In the genomic region with DNA sequence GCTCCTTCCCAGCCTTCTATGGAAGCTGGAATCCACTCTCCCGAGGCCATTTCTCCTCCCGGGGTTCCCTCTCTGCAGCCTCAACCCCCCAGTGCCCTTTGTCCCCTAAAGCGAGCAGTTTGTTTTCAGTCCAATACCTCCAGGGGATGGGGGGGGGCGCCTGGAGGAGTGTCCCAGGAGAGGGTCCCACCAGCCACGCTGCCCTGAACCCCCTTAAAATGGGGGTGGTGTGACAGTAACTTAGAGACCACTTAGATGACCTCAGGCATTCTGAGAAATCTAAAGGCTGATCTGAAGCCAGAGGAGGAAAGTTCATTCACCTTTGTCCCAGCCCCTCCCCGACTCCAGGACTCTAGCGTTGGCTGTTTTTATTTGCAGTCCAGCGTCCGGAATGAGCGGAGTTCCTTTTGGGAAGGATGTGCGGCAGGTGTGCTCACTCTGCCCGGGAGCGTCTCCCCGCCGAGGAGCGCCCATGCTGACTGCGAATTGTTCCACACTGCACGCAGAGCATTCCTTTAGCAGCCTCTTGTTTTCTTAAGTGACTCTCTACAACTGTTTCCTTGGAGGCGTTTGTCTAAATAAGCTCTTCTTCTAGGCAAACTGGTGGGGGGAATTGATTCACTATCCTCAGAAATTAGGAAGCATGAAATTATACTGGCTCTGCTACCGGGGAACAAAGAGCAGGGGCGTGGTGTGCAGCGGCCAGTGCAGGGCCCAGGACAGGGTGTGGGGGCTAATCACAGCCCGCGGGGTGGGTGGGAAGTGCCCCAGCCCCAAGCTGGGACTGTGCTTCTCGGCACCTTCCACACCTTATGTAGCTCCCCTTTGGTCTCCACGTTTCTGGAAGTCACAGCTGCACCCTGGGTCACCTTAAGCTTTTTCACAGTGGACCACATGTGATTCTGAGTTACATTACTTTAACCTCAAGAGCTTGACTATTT, we compare ENCODE assay signal across 10 cellular contexts. TPM values are rescaled to one million over a fixed set of nuclear protein-coding genes. Genes with fewer than 3 reads are reported as not detected.
A peak's percentile ranks its signal among the peaks of the same experiment; 100 is the strongest.
DNase-seq lines count a peak whose midpoint lies in the region; ATAC-seq and TF ChIP-seq lines count a peak whose summit lies in the region.
"Had no signal": no experiment of that assay in that cellular context is flagged by ENCODE, and none has a peak within 500 bp of the region (broad histone marks: within the 10 kb centered on the region; RNA-seq: fewer than 3 reads in every experiment).

No MANE protein-coding gene starts in this region.

- in situ Hi-C loops in Caki2 (cut with HindIII; ENCODE audit: low pct_unique_long_range_greater_than_20kb, low sequenced_read_pairs): no loop called here

- H3K9me3 ChIP-seq in heart left ventricle (no peaks in the 10 kb centered on the region), prostate gland (no peaks in the 10 kb centered on the region)

- no peaks in the 10 kb centered on the region for H3K36me3 ChIP-seq in heart left ventricle
- H3K36me3 ChIP-seq in prostate gland: no peaks in the 10 kb centered on the region

- ATAC-seq in heart left ventricle (peak in 3 of 4 donors; percentile 3 to 7 (median 4)), HG03439 (IDR thresholded peaks at IDR 0.05; ENCODE audit: unreplicated experiment) (no peak), GM18867 (IDR thresholded peaks at IDR 0.05; ENCODE audit: unreplicated experiment) (no peak)
- ATAC-seq: naive thymus-derived CD8-positive, alpha-beta T cell had no signal

- intact Hi-C loops in heart left ventricle (cut with DNase I) (loop anchor here in 7 of 10 donors (1.0 to 10.0 kb wide), 6 partner anchors 45 to 219 kb away; partner anchors contain the start of genes SYPL1 (in 6 of the 7) and NAMPT (in 2 of the 7)), prostate gland (cut with DNase I) (loop anchor here (2.0 to 10.0 kb wide), 2 partner anchors 47 to 399 kb away; partner anchors contain the start of gene SYPL1)

- TF ChIP-seq POLR2A in heart left ventricle (IDR thresholded peaks at IDR 0.05) (no peak), prostate gland (IDR thresholded peaks at IDR 0.05) (no peak)

- H3K27me3 ChIP-seq in heart left ventricle: no peaks in the 10 kb centered on the region
- no peaks in the 10 kb centered on the region for H3K27me3 ChIP-seq in prostate gland (replicated peaks; ENCODE audit: insufficient read depth)

- H3K4me3 Mint-ChIP-seq in immature natural killer cell: no peak overlapping the region
- H3K4me3 Mint-ChIP-seq: naive thymus-derived CD8-positive, alpha-beta T cell had no signal

- 36 to 54% (median 44%) methylated on average over 25 to 26 of the region's 26 CpGs for WGBS in heart left ventricle, 4 donors
- 22% methylated on average over 26 of the region's 26 CpGs for WGBS in prostate gland

- H3K27me3 Mint-ChIP-seq in immature natural killer cell (ENCODE audit: low read depth in 3 of 3): peaks cover 0 to 3% (median 2%) of the 10 kb centered on the region in 3 donors
- H3K27me3 Mint-ChIP-seq: naive thymus-derived CD8-positive, alpha-beta T cell had no signal

- peak overlapping the region in 10 of 12 donors; percentile 7 to 51 (median 34) for H3K4me3 ChIP-seq in heart left ventricle
- peak overlapping the region in 1 of 2 donors; percentile 7 for H3K4me3 ChIP-seq in prostate gland

- H3K27ac Mint-ChIP-seq in immature natural killer cell: no peak overlapping the region

- H3K36me3 Mint-ChIP-seq in immature natural killer cell: peaks cover 0 to 9% (median 0%) of the 10 kb centered on the region in 3 donors
- H3K36me3 Mint-ChIP-seq: naive thymus-derived CD8-positive, alpha-beta T cell had no signal

- H3K4me1 Mint-ChIP-seq in immature natural killer cell: peaks cover 18 to 19% of the 10 kb centered on the region in 2 donors

- TF ChIP-seq CTCF in VCaP (conservative IDR thresholded peaks at IDR 0.05) (no peak), heart left ventricle (IDR thresholded peaks at IDR 0.05) (no peak), prostate gland (IDR thresholded peaks at IDR 0.05) (no peak)

- DNase-seq in Caki2 (ENCODE audit: low read depth) (peak; percentile 41), heart left ventricle (no peak), prostate gland (ENCODE audit: low spot score) (no peak), immature natural killer cell (no peak), foreskin melanocyte (no peak)
- DNase-seq: activated gamma-delta T cell; naive thymus-derived CD8-positive, alpha-beta T cell had no signal

- H3K27ac ChIP-seq in VCaP (peak overlapping the region; percentile 94), heart left ventricle (peak overlapping the region; percentile 65 to 96 (median 86)), prostate gland (peak overlapping the region; percentile 53 to 61)

- H3K4me1 ChIP-seq in heart left ventricle: peaks cover 0 to 47% (median 39%) of the 10 kb centered on the region in 12 donors
- H3K4me1 ChIP-seq in prostate gland (replicated peaks): peaks cover 11% of the 10 kb centered on the region

- H3K9me3 Mint-ChIP-seq in immature natural killer cell: no peaks in the 10 kb centered on the region
- H3K9me3 Mint-ChIP-seq: naive thymus-derived CD8-positive, alpha-beta T cell had no signal

RNA-seq across cellular contexts. Expression of gene SYPL1, which starts 46.3 kb away (rescaled TPM):
- total RNA-seq in Caki2 (2014; rRNA removed; shearing (Covaris generic); ENCODE audit: low replicate concordance): 35.2 and 35.6 TPM in 2 replicates
- 10 to 100 TPM; 71.7 to 99.8 (median 78.5) TPM for total RNA-seq in heart left ventricle
- polyA plus RNA-seq in heart left ventricle: 10 to 100 TPM; 70.6 to 93.4 TPM
- total RNA-seq in prostate gland: 100 to 1,000 TPM in 1 of 2 donors, 10 to 100 TPM in 1; 87.9 to 132 TPM
- 10 to 100 TPM; 25.3 to 46.5 (median 32.0) TPM for polyA plus RNA-seq in immature natural killer cell

Comparison
In these comparisons a context has a peak if more than half of its experiments do, and no peak if none do; other contexts are left out.
1. ATAC-seq: peak in heart left ventricle (3 of 4); none in HG03439 (single experiment) and GM18867 (single experiment).
2. Peak in every context shown above with its lines, with median percentiles within 50 percentile points of each other: H3K27ac ChIP-seq.